ENCODE assay signal across 12 cellular contexts in the genomic region with DNA sequence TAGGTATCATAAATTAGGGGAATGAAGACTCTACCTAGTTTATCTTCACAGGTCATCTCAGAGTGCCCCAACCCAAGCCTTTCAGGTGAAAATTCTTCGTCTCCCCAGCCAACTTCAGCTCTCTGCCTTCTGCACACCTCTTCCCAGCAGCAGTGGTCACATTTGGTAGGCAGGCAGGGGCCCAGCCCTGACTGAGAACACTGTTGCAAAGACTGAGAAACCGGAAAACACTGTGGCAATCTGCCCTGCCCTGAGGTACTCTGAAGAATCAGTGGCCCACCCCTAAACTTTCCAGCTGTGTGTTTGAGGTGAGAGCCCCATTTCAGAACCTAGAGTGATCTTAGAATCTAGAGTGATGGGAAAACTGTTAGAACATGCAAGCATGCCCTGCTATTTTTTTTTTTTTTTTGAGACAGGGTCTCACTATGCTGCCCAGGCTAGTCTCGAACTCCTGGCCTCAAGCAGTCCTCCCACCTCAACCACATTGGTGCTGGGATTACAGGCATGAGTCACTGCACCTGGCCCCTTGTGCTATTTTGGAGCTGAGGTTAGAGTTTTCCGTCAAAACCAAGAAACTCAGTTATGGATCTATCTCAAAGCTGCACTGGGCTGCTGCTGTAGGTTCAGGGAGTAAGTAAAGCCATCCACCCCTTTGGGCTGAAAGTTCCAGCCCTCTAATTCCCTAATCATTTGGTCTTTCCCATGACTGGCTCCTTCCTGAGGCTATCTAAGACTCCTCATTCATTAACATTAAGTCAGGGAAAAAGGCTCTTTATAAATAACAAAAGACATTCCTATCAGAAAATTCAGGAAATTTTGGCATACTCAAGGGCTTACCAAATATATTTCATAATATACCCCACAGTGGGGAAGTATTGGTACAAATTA. TPM values are rescaled to one million over a fixed set of nuclear protein-coding genes. Genes with fewer than 3 reads are reported as not detected.
DNase-seq lines count a peak whose midpoint lies in the region; ATAC-seq and TF ChIP-seq lines count a peak whose summit lies in the region.
"Had no signal": no experiment of that assay in that cellular context is flagged by ENCODE, and none has a peak within 500 bp of the region (broad histone marks: within the 10 kb centered on the region; RNA-seq: fewer than 3 reads in every experiment).

No MANE protein-coding gene starts in this region.

- peaks cover 0 to 2% of the 10 kb centered on the region in 2 donors for H3K27me3 Mint-ChIP-seq in CD4-positive, alpha-beta memory T cell
- no peaks in the 10 kb centered on the region for H3K27me3 Mint-ChIP-seq in MCF 10A (ENCODE audit: insufficient read depth, unreplicated experiment)

- H3K9me3 Mint-ChIP-seq in CD4-positive, alpha-beta memory T cell: peaks cover 0 to 2% (median 0%) of the 10 kb centered on the region in 8 donors
- no peaks in the 10 kb centered on the region for H3K9me3 Mint-ChIP-seq in MCF 10A (ENCODE audit: unreplicated experiment)

- intact Hi-C loops in CD4-positive, alpha-beta memory T cell (cut with micrococcal nuclease): loop anchor here (10.0 kb wide), 1 partner anchor 1108 kb away; no protein-coding TSS in a partner anchor
- intact Hi-C loops in MCF 10A (cut with micrococcal nuclease): no loop called here
- intact Hi-C loops in psoas muscle (cut with DNase I): loop anchor here in 1 of 2 donors (5.0 kb wide), 1 partner anchor 305 kb away; a partner anchor contains a TSS
- intact Hi-C loops in posterior cingulate gyrus (cut with DNase I): loop anchor here (10.0 kb wide), 1 partner anchor 132 kb away; a partner anchor contains a TSS

- POLR2A ChIA-PET in CD4-positive, alpha-beta memory T cell (lab: Charles Lee; ENCODE audit: partially characterized antibody): interaction anchor here (1.0 to 7.3 kb wide), 3 partner anchors 8 to 71 kb away, joined by 3 to 266 read pairs (median 171); a partner anchor contains a TSS
- POLR2A ChIA-PET in MCF 10A (lab: Yijun Ruan, JAX): interaction anchor here (5.4 to 7.4 kb wide), 4 partner anchors 9 to 135 kb away, joined by 80 to 331 read pairs (median 152); a partner anchor contains a TSS

- TF ChIP-seq CTCF in MCF 10A (IDR thresholded peaks at IDR 0.05; ENCODE audit: unreplicated experiment): no peak
- TF ChIP-seq CTCF in psoas muscle (IDR thresholded peaks at IDR 0.05): no peak

- no peak for DNase-seq in CD4-positive, alpha-beta memory T cell
- peak; percentile 46 for DNase-seq in M059J (ENCODE audit: low read depth)
- peak; percentile 71 for DNase-seq in MCF 10A (ENCODE audit: unreplicated experiment)
- no peak for DNase-seq in psoas muscle
- no peak for DNase-seq in DMS153 treated with DMSO at 0.1 percent for 48 hours (lab: John Stamatoyannopoulos, UW; ENCODE audit: unreplicated experiment)
- DNase-seq in SK-N-DZ (ENCODE audit: low spot score): no peak
- DNase-seq in posterior cingulate gyrus: no peak
- DNase-seq: DMS153, NCI-H1436 had no signal

- peak overlapping the region in 4 of 8 donors; percentile 59 to 69 (median 62) for H3K4me3 Mint-ChIP-seq in CD4-positive, alpha-beta memory T cell
- peak overlapping the region; percentile 49 for H3K4me3 Mint-ChIP-seq in MCF 10A (ENCODE audit: unreplicated experiment)

- H3K27ac ChIP-seq in CD4-positive, alpha-beta memory T cell (ENCODE audit: low read depth, low read length): no peak overlapping the region
- H3K27ac ChIP-seq in psoas muscle: peak overlapping the region; percentile 98

- WGBS in psoas muscle, 3 donors: 87 to 89% (median 88%) methylated on average over 4 of the region's 4 CpGs

- no TSS peak for BruUV-seq in MCF 10A (replicated peaks; lab: Mats Ljungman, UMichigan)

- peaks cover 29% of the 10 kb centered on the region for H3K4me1 ChIP-seq in CD4-positive, alpha-beta memory T cell (ENCODE audit: insufficient read depth, low read length)
- peaks cover 21% of the 10 kb centered on the region for H3K4me1 ChIP-seq in psoas muscle

- no peaks in the 10 kb centered on the region for H3K9me3 ChIP-seq in CD4-positive, alpha-beta memory T cell (ENCODE audit: control insufficient read depth in 1 of 2, low read length in 2 of 2)
- no peaks in the 10 kb centered on the region for H3K9me3 ChIP-seq in psoas muscle
- H3K9me3 ChIP-seq: upper lobe of left lung had no signal

- no peak for ATAC-seq in psoas muscle
- no peak for ATAC-seq in HG02938 (IDR thresholded peaks at IDR 0.05; ENCODE audit: unreplicated experiment)

- peaks cover 7 to 29% of the 10 kb centered on the region in 2 donors for H3K36me3 Mint-ChIP-seq in CD4-positive, alpha-beta memory T cell
- H3K36me3 Mint-ChIP-seq in MCF 10A (ENCODE audit: insufficient read depth, unreplicated experiment): peaks cover 31% of the 10 kb centered on the region

- peaks cover 9% of the 10 kb centered on the region for H3K36me3 ChIP-seq in CD4-positive, alpha-beta memory T cell (ENCODE audit: insufficient read depth, low read length)
- peaks cover 0 to 13% of the 10 kb centered on the region in 2 donors for H3K36me3 ChIP-seq in psoas muscle (ENCODE audit: insufficient read depth in 1 of 2, low read depth in 1 of 2)

- H3K27me3 ChIP-seq in CD4-positive, alpha-beta memory T cell (ENCODE audit: insufficient read depth, low read length): no peaks in the 10 kb centered on the region
- no peaks in the 10 kb centered on the region for H3K27me3 ChIP-seq in psoas muscle (ENCODE audit: insufficient read depth in 3 of 3, low read length in 2 of 3)
- H3K27me3 ChIP-seq: upper lobe of left lung had no signal

- no peak overlapping the region for H3K4me3 ChIP-seq in CD4-positive, alpha-beta memory T cell (ENCODE audit: low read length in 2 of 2)
- no peak overlapping the region for H3K4me3 ChIP-seq in psoas muscle
- H3K4me3 ChIP-seq: upper lobe of left lung had no signal

- peaks cover 10 to 58% (median 21%) of the 10 kb centered on the region in 4 donors for H3K4me1 Mint-ChIP-seq in CD4-positive, alpha-beta memory T cell
- peaks cover 18% of the 10 kb centered on the region for H3K4me1 Mint-ChIP-seq in MCF 10A (ENCODE audit: insufficient read depth, unreplicated experiment)

- peak overlapping the region; percentile 59 to 88 (median 81) for H3K27ac Mint-ChIP-seq in CD4-positive, alpha-beta memory T cell
- peak overlapping the region; percentile 88 for H3K27ac Mint-ChIP-seq in MCF 10A (ENCODE audit: low read depth, unreplicated experiment)

- CTCF ChIA-PET in CD4-positive, alpha-beta memory T cell (lab: Charles Lee; ENCODE audit: partially characterized antibody): interaction anchor here (0.7 to 4.5 kb wide), 3 partner anchors 9 to 60 kb away, joined by 3 to 48 read pairs (median 4); no protein-coding TSS in a partner anchor
- CTCF ChIA-PET in MCF 10A (lab: Yijun Ruan, JAX): interaction anchor here (0.5 to 1.5 kb wide), 6 partner anchors 9 to 278 kb away, joined by 3 to 5 read pairs (median 4); no protein-coding TSS in a partner anchor

RNA-seq across cellular contexts. Expression of a gene that starts 1.7 kb away (rescaled TPM):
- total RNA-seq in CD4-positive, alpha-beta memory T cell: 100 to 1,000 TPM; 131 to 135 TPM
- 100 to 1,000 TPM; 556 to 720 TPM for polyA plus RNA-seq in CD4-positive, alpha-beta memory T cell
- 1,651 and 2,272 TPM in 2 replicates for total RNA-seq in M059J (2014; rRNA removed; shearing (Covaris generic))
- 516 and 739 TPM in 2 replicates for total RNA-seq in MCF 10A (2022)
- 100 to 1,000 TPM; 254 to 867 (median 701) TPM for total RNA-seq in psoas muscle
- polyA plus RNA-seq in psoas muscle: 1,000 to 10,000 TPM in 2 of 3 donors, 100 to 1,000 TPM in 1; 903 to 1,038 (median 1,020) TPM
- polyA plus RNA-seq in SK-N-DZ (2014; cell fraction: cytosol; rRNA removed): 454 and 460 TPM in 2 replicates
- polyA plus RNA-seq in SK-N-DZ (2014; cell fraction: nucleus; rRNA removed): 290 and 350 TPM in 2 replicates

RNA-seq across cellular contexts. Expression of a gene that starts 19.4 kb away (rescaled TPM):
- total RNA-seq in CD4-positive, alpha-beta memory T cell: not detected
- not detected for polyA plus RNA-seq in CD4-positive, alpha-beta memory T cell
- total RNA-seq in M059J (2014; rRNA removed; shearing (Covaris generic)): not detected in 2 replicates
- total RNA-seq in MCF 10A (2022) (not detected in 2 replicates), psoas muscle (1 to 10 TPM in 2 of 4 donors, under 1 TPM in 1, not detected in 1; 0.64 to 3.0 (median 2.5) TPM)
- 1 to 10 TPM in 2 of 3 donors, not detected in 1; 2.3 to 4.0 TPM for polyA plus RNA-seq in psoas muscle
- 1.4 TPM in 1 of 2 replicates, not detected in the other for polyA plus RNA-seq in SK-N-DZ (2014; cell fraction: cytosol; rRNA removed)
- 2.0 TPM in 1 of 2 replicates, not detected in the other for polyA plus RNA-seq in SK-N-DZ (2014; cell fraction: nucleus; rRNA removed)
- total RNA-seq: mononuclear cell, upper lobe of left lung had no signal

Comparison
In these comparisons a context has a peak if more than half of its experiments do, and no peak if none do; other contexts are left out.
1. DNase-seq: peak in M059J (single experiment) and MCF 10A (single experiment); none in CD4-positive, alpha-beta memory T cell (0 of 5), psoas muscle (0 of 2), DMS153 treated with DMSO at 0.1 percent for 48 hours (single experiment), SK-N-DZ (single experiment) and posterior cingulate gyrus (0 of 10).